ENCODE assay signal across 26 cellular contexts in genomic region chr2:71897145-71897495, GRCh38.
DNase-seq lines count a peak whose midpoint lies in the region; ATAC-seq and TF ChIP-seq lines count a peak whose summit lies in the region.
"Had no signal": no experiment of that assay in that cellular context is flagged by ENCODE, and none has a peak within 500 bp of the region (broad histone marks: within the 10 kb centered on the region; RNA-seq: fewer than 3 reads in every experiment).

No MANE protein-coding gene starts in this region.

- H3K4me3 Mint-ChIP-seq in endodermal cell (no peak overlapping the region), GM23338 (no peak overlapping the region)
- H3K4me3 Mint-ChIP-seq: activated CD4-positive, alpha-beta T cell treated with anti-CD3 and anti-CD28 coated beads for 36 hours; brain; CD4-positive, alpha-beta T cell had no signal

- H4K20me1 ChIP-seq in GM23338 (replicated peaks; ENCODE audit: insufficient read depth) = no peaks in the 10 kb centered on the region

- WGBS in endodermal cell (ENCODE audit: insufficient coverage in 1 of 2, insufficient read length in 1 of 2), 2 experiments = 40 to 91% methylated on average over 1 to 6 of the region's 6 CpGs
- 53 to 80% methylated on average over 1 to 6 of the region's 6 CpGs for WGBS in upper lobe of left lung, 2 donors

- DNase-seq in DMS 273 (lab: John Stamatoyannopoulos, UW; ENCODE audit: unreplicated experiment) = peak; percentile 51
- no peak for DNase-seq in DMS 273 treated with DMSO at 0.1 percent for 48 hours (lab: John Stamatoyannopoulos, UW)
- DNase-seq in endodermal cell = peak; percentile 30
- DNase-seq in islet precursor cell = peak; percentile 41
- DNase-seq in upper lobe of left lung = peak; percentile 8 to 52
- no peak for DNase-seq in ACHN
- no peak for DNase-seq in GM23338 (ENCODE audit: low spot score)
- DNase-seq: activated CD4-positive, alpha-beta T cell treated with anti-CD3 and anti-CD28 coated beads for 36 hours; activated T-cell treated with anti-CD3 and anti-CD28 coated beads, Interleukin-2, amount 50 U/mL, for 48 hours; CD4-positive, alpha-beta T cell; foreskin keratinocyte; HCEC 1CT; NCI-H1436; NCI-H2107; NCI-H510A; stimulated activated naive CD8-positive, alpha-beta T cell treated with anti-CD3 and anti-CD28 coated beads, Interleukin-15, Interleukin-2, amounts not matched to agents 100 U/mL and 50 U/mL, for 24 hours; T-helper 2 cell; testis had no signal

- no peak for TF ChIP-seq EP300 in upper lobe of left lung (IDR thresholded peaks at IDR 0.05)

- H3K27me3 ChIP-seq in endodermal cell (ENCODE audit: control insufficient read depth, insufficient read depth, low read length, poor library complexity, severe bottlenecking) (peaks cover 6% of the 10 kb centered on the region), upper lobe of left lung (no peaks in the 10 kb centered on the region), GM23338 (ENCODE audit: insufficient read depth) (no peaks in the 10 kb centered on the region)
- H3K27me3 ChIP-seq: adrenal gland, testis had no signal

- H3K4me1 ChIP-seq in endodermal cell (ENCODE audit: control insufficient read depth, insufficient read depth, low read length) (no peaks in the 10 kb centered on the region), upper lobe of left lung (no peaks in the 10 kb centered on the region), GM23338 (ENCODE audit: insufficient read depth) (no peaks in the 10 kb centered on the region)
- H3K4me1 ChIP-seq: adrenal gland, foreskin keratinocyte, prostate gland had no signal

- H3K4me3 ChIP-seq in endodermal cell (ENCODE audit: low read length) (no peak overlapping the region), upper lobe of left lung (no peak overlapping the region), GM23338 (no peak overlapping the region)
- H3K4me3 ChIP-seq: adrenal gland, prostate gland, testis had no signal

- H3K4me1 Mint-ChIP-seq in endodermal cell (peaks cover 6% of the 10 kb centered on the region), GM23338 (no peaks in the 10 kb centered on the region; the same call in 2 of the 3 replicates)
- H3K4me1 Mint-ChIP-seq: activated CD4-positive, alpha-beta T cell treated with anti-CD3 and anti-CD28 coated beads for 36 hours had no signal

- ATAC-seq in upper lobe of left lung (ENCODE audit: low FRiP score in 2 of 2) (no peak), GM23338 (no peak), HG02852 (IDR thresholded peaks at IDR 0.05; ENCODE audit: unreplicated experiment) (no peak)
- ATAC-seq: activated CD4-positive, alpha-beta T cell treated with anti-CD3 and anti-CD28 coated beads for 36 hours; esophagus mucosa; foreskin keratinocyte; SK-N-SH treated with all-trans-retinoic acid at 6 μM for 48 hours had no signal

- H3K9me2 ChIP-seq in GM23338 (ENCODE audit: insufficient read depth) = no peaks in the 10 kb centered on the region

- H3K36me3 Mint-ChIP-seq in endodermal cell (ENCODE audit: low read depth) (no peaks in the 10 kb centered on the region), GM23338 (ENCODE audit: low read depth) (no peaks in the 10 kb centered on the region)
- H3K36me3 Mint-ChIP-seq: brain had no signal

- H3K79me2 ChIP-seq in GM23338 (replicated peaks; ENCODE audit: insufficient read depth) = no peaks in the 10 kb centered on the region

- H3K27me3 Mint-ChIP-seq in endodermal cell (ENCODE audit: insufficient read depth) = peaks cover 10% of the 10 kb centered on the region
- peaks cover 4% of the 10 kb centered on the region for H3K27me3 Mint-ChIP-seq in GM23338 (ENCODE audit: insufficient read depth, low read depth, poor library complexity)

- TF ChIP-seq POLR2A in upper lobe of left lung (IDR thresholded peaks at IDR 0.05) = no peak

- H3K27ac Mint-ChIP-seq in endodermal cell (no peak overlapping the region), GM23338 (no peak overlapping the region)
- H3K27ac Mint-ChIP-seq: activated CD4-positive, alpha-beta T cell treated with anti-CD3 and anti-CD28 coated beads for 36 hours; CD4-positive, alpha-beta T cell had no signal

- no peaks in the 10 kb centered on the region for H3K36me3 ChIP-seq in endodermal cell (ENCODE audit: control insufficient read depth, insufficient read depth, low read length)
- H3K36me3 ChIP-seq in upper lobe of left lung = no peaks in the 10 kb centered on the region
- H3K36me3 ChIP-seq in GM23338 (ENCODE audit: insufficient read depth) = no peaks in the 10 kb centered on the region
- H3K36me3 ChIP-seq: adrenal gland, neutrophil, prostate gland had no signal

- no peak overlapping the region for H2AFZ ChIP-seq in GM23338

- no peak overlapping the region for H3K9ac ChIP-seq in endodermal cell (ENCODE audit: extremely low read depth, low read length, poor library complexity, severe bottlenecking)

- no peaks in the 10 kb centered on the region for H3K9me3 ChIP-seq in endodermal cell (ENCODE audit: control insufficient read depth, low read length)
- no peaks in the 10 kb centered on the region for H3K9me3 ChIP-seq in upper lobe of left lung
- H3K9me3 ChIP-seq: adrenal gland, neutrophil, prostate gland, testis had no signal

- H3K9me3 Mint-ChIP-seq in endodermal cell (no peaks in the 10 kb centered on the region), GM23338 (no peaks in the 10 kb centered on the region)
- H3K9me3 Mint-ChIP-seq: CD4-positive, alpha-beta T cell had no signal

- no peak for TF ChIP-seq CTCF in endodermal cell (conservative IDR thresholded peaks at IDR 0.05)
- no peak for TF ChIP-seq CTCF in upper lobe of left lung (IDR thresholded peaks at IDR 0.05)
- TF ChIP-seq CTCF in GM23338 (conservative IDR thresholded peaks at IDR 0.05; ENCODE audit: low read depth in 2 of 2) = no peak

- H3F3A ChIP-seq in GM23338 (replicated peaks; ENCODE audit: low read depth) = no peaks in the 10 kb centered on the region

- H3K27ac ChIP-seq in endodermal cell (ENCODE audit: low read depth, low read length) (no peak overlapping the region), upper lobe of left lung (no peak overlapping the region), GM23338 (ENCODE audit: low read depth) (no peak overlapping the region)
- H3K27ac ChIP-seq: 22Rv1, adrenal gland, foreskin keratinocyte, neutrophil, prostate gland, testis had no signal

- H3K4me2 ChIP-seq in GM23338 = no peak overlapping the region

- in situ Hi-C loops in ACHN (cut with HindIII; ENCODE audit: low pct_ligation_motif_present, low pct_unique_long_range_greater_than_20kb, low sequenced_read_pairs) = no loop called here

TF ChIP-seq in GM23338, 12 proteins besides CTCF, POLR2A, EP300 and RAD21 (continues in another document):
- no peak for TF ChIP-seq EZH2phosphoT487 (IDR thresholded peaks at IDR 0.05; ENCODE audit: unreplicated experiment)
- no peak for TF ChIP-seq NANOG (IDR thresholded peaks at IDR 0.05; ENCODE audit: borderline replicate concordance)
- no peak for TF ChIP-seq POLR2AphosphoS5 (IDR thresholded peaks at IDR 0.05; ENCODE audit: low read depth)
- no peak for TF ChIP-seq EZH2 (IDR thresholded peaks at IDR 0.05; ENCODE audit: low read depth, unreplicated experiment)
- no peak for TF ChIP-seq ZNF114 (CRISPR knock-in tag; IDR thresholded peaks at IDR 0.05)

Comparison
In these comparisons a context has a peak if more than half of its experiments do, and no peak if none do; other contexts are left out.
1. DNase-seq: peak in DMS 273 (single experiment), endodermal cell (single experiment), islet precursor cell (single experiment) and upper lobe of left lung (2 of 2); none in DMS 273 treated with DMSO at 0.1 percent for 48 hours (single experiment), ACHN (single experiment) and GM23338 (single experiment).